ENCODE assay signal across 1 cellular context in genomic region chr10:86258488-86258887, GRCh38.
TF ChIP-seq lines count a peak whose summit lies in the region.

No MANE protein-coding gene starts in this region.

TF ChIP-seq in IMR-90, 13 proteins besides CTCF, POLR2A, EP300 and RAD21:
- TF ChIP-seq USF2 (IDR thresholded peaks at IDR 0.05; ENCODE audit: low read depth, low read length) (0 out of 2 replicates have a peak, but pooled peaks have one; percentile 18), RCOR1 (IDR thresholded peaks at IDR 0.05; ENCODE audit: insufficient replicate concordance, low read length) (no peak), CHD1 (IDR thresholded peaks at IDR 0.05; ENCODE audit: low read depth, low read length) (no peak), NFE2L2 (IDR thresholded peaks at IDR 0.05; ENCODE audit: low read depth, low read length) (no peak), MXI1 (IDR thresholded peaks at IDR 0.05; ENCODE audit: borderline replicate concordance, low read depth, low read length) (no peak), ELK1 (IDR thresholded peaks at IDR 0.05; ENCODE audit: borderline replicate concordance, low read depth, low read length) (no peak)
